11 cellular contexts compared by ENCODE assay signal in genomic region chr5:116358911-116359418, GRCh38.
DNase-seq lines count a peak whose midpoint lies in the region; ATAC-seq and FAIRE-seq lines count a peak whose summit lies in the region.
"Had no signal": no experiment of that assay in that cellular context is flagged by ENCODE, and none has a peak within 500 bp of the region (broad histone marks: within the 10 kb centered on the region; RNA-seq: fewer than 3 reads in every experiment).

No MANE protein-coding gene starts in this region.

- H3K27ac Mint-ChIP-seq in naive thymus-derived CD8-positive, alpha-beta T cell: no peak overlapping the region
- H3K27ac Mint-ChIP-seq in effector memory CD8-positive, alpha-beta T cell: no peak overlapping the region

- ATAC-seq in GM21717 (IDR thresholded peaks at IDR 0.05; ENCODE audit: unreplicated experiment) (peak; percentile 99), HG03558 (IDR thresholded peaks at IDR 0.05; ENCODE audit: extremely low read depth, unreplicated experiment) (peak; percentile 100), right cardiac atrium (peak; percentile 41 to 53)
- ATAC-seq in naive thymus-derived CD8-positive, alpha-beta T cell: no peak
- ATAC-seq in effector memory CD8-positive, alpha-beta T cell (replicated peaks): no peak

- peaks cover 0 to 16% (median 6%) of the 10 kb centered on the region in 9 donors for H3K9me3 Mint-ChIP-seq in naive thymus-derived CD8-positive, alpha-beta T cell
- peaks cover 0 to 10% of the 10 kb centered on the region in 2 donors for H3K9me3 Mint-ChIP-seq in effector memory CD8-positive, alpha-beta T cell

- H3K27me3 ChIP-seq in right cardiac atrium (ENCODE audit: control insufficient read depth, insufficient read depth): no peaks in the 10 kb centered on the region
- H3K27me3 ChIP-seq: upper lobe of left lung had no signal

- peaks cover 5 to 21% (median 7%) of the 10 kb centered on the region in 4 donors for H3K4me1 Mint-ChIP-seq in naive thymus-derived CD8-positive, alpha-beta T cell
- H3K4me1 Mint-ChIP-seq in effector memory CD8-positive, alpha-beta T cell (ENCODE audit: low read depth in 2 of 2): no peaks in the 10 kb centered on the region

- peak overlapping the region; percentile 80 for H3K27ac ChIP-seq in right cardiac atrium (ENCODE audit: low read length)

- FAIRE-seq in GM18507 (lab: Jason Lieb, UNC): peak; percentile 87

- H3K4me3 Mint-ChIP-seq in naive thymus-derived CD8-positive, alpha-beta T cell: no peak overlapping the region
- H3K4me3 Mint-ChIP-seq in effector memory CD8-positive, alpha-beta T cell: no peak overlapping the region

- no peaks in the 10 kb centered on the region for H3K9me3 ChIP-seq in right cardiac atrium (ENCODE audit: control insufficient read depth, low read length)
- H3K9me3 ChIP-seq: upper lobe of left lung had no signal

- WGBS in right cardiac atrium: 47% methylated on average over 1 of the region's 1 CpG

- H3K27me3 Mint-ChIP-seq in naive thymus-derived CD8-positive, alpha-beta T cell: no peaks in the 10 kb centered on the region
- no peaks in the 10 kb centered on the region for H3K27me3 Mint-ChIP-seq in effector memory CD8-positive, alpha-beta T cell

- POLR2A ChIA-PET in naive thymus-derived CD8-positive, alpha-beta T cell (lab: Charles Lee): no interaction called here

- DNase-seq in GM18507 (ENCODE audit: extremely low spot score, insufficient read length, low read depth) (peak; percentile 44), right cardiac atrium (no peak), globus pallidus (ENCODE audit: low spot score) (no peak), COLO829 (ENCODE audit: low spot score) (no peak)
- DNase-seq in naive thymus-derived CD8-positive, alpha-beta T cell: no peak
- no peak for DNase-seq in effector memory CD8-positive, alpha-beta T cell
- DNase-seq: activated T-cell treated with anti-CD3 and anti-CD28 coated beads, Interleukin-2, amount 50 U/mL, for 48 hours; NCI-H2171 treated with DMSO at 0.1 percent for 48 hours; upper lobe of left lung had no signal

- H3K4me3 ChIP-seq in right cardiac atrium (ENCODE audit: low read length): no peak overlapping the region
- H3K4me3 ChIP-seq: upper lobe of left lung had no signal

- H3K4me1 ChIP-seq in right cardiac atrium (ENCODE audit: control insufficient read depth, insufficient read depth, low read length): peaks cover 16% of the 10 kb centered on the region

- peaks cover 20 to 58% (median 25%) of the 10 kb centered on the region in 3 donors for H3K36me3 Mint-ChIP-seq in naive thymus-derived CD8-positive, alpha-beta T cell
- no peaks in the 10 kb centered on the region for H3K36me3 Mint-ChIP-seq in effector memory CD8-positive, alpha-beta T cell (ENCODE audit: insufficient read depth)

- intact Hi-C loops in right cardiac atrium (cut with DNase I): no loop called here

Comparison
In these comparisons a context has a peak if more than half of its experiments do, and no peak if none do; other contexts are left out.
1. ATAC-seq: peak in GM21717 (single experiment), HG03558 (single experiment) and right cardiac atrium (2 of 2); none in naive thymus-derived CD8-positive, alpha-beta T cell (0 of 2) and effector memory CD8-positive, alpha-beta T cell (single experiment).